Comparison of ENCODE assay signal across 15 cellular contexts in genomic region chr9:35257986-35258664, GRCh38.
DNase-seq lines count a peak whose midpoint lies in the region; ATAC-seq and TF ChIP-seq lines count a peak whose summit lies in the region.
"Had no signal": no experiment of that assay in that cellular context is flagged by ENCODE, and none has a peak within 500 bp of the region (broad histone marks: within the 10 kb centered on the region; RNA-seq: fewer than 3 reads in every experiment).

No MANE protein-coding gene starts in this region.

- no peak overlapping the region for H3K4me3 Mint-ChIP-seq in Calu3 (ENCODE audit: low read depth, unreplicated experiment)
- H3K4me3 Mint-ChIP-seq: CD4-positive, alpha-beta T cell; neural progenitor cell; stimulated activated effector memory CD8-positive, alpha-beta T cell treated with anti-CD3 and anti-CD28 coated beads, Interleukin-12 subunit alpha, Interleukin-12 subunit beta, amount 100 ng/mL, for 72 hours had no signal

- DNase-seq in Calu3: no peak
- peak; percentile 16 for DNase-seq in MV-4-11 (lab: John Stamatoyannopoulos, UW)
- no peak for DNase-seq in colonic mucosa
- no peak for DNase-seq in mucosa of descending colon
- no peak for DNase-seq in amniotic stem cell (lab: John Stamatoyannopoulos, UW)
- no peak for DNase-seq in esophagus muscularis mucosa (ENCODE audit: extremely low spot score)
- no peak for DNase-seq in NCI-H748 treated with DMSO at 0.1 percent for 48 hours (lab: John Stamatoyannopoulos, UW)
- DNase-seq in DMS153 treated with DMSO at 0.1 percent for 48 hours (lab: John Stamatoyannopoulos, UW; ENCODE audit: unreplicated experiment): no peak

- H3K9me3 ChIP-seq in colonic mucosa: no peaks in the 10 kb centered on the region
- H3K9me3 ChIP-seq in mucosa of descending colon: no peaks in the 10 kb centered on the region
- H3K9me3 ChIP-seq in esophagus muscularis mucosa: no peaks in the 10 kb centered on the region
- H3K9me3 ChIP-seq: heart right ventricle, SJCRH30, tibial artery had no signal

- 83% methylated on average over 6 of the region's 6 CpGs for WGBS in esophagus muscularis mucosa

- TF ChIP-seq EP300 in esophagus muscularis mucosa (IDR thresholded peaks at IDR 0.05): no peak

- BruUV-seq in Calu3 (replicated peaks; lab: Mats Ljungman, UMichigan): no TSS peak

- intact Hi-C loops in Calu3 (cut with micrococcal nuclease; ENCODE audit: unreplicated experiment): loop anchor here (1.0 to 5.0 kb wide), 3 partner anchors 96 to 219 kb away; partner anchors contain the start of gene UNC13B
- intact Hi-C loops in colonic mucosa (cut with DNase I): loop anchor here (2.0 kb wide), 1 partner anchor 141 kb away; no protein-coding TSS in a partner anchor
- intact Hi-C loops in mucosa of descending colon (cut with DNase I, micrococcal nuclease): loop anchor here (5.0 kb wide), 1 partner anchor 141 kb away; the partner anchor contains the start of gene ATOSB (in 2 of the 2)
- intact Hi-C loops in esophagus muscularis mucosa (cut with DNase I): loop anchor here (5.0 kb wide), 1 partner anchor 206 kb away; no protein-coding TSS in a partner anchor

- H3K27ac Mint-ChIP-seq in Calu3 (ENCODE audit: unreplicated experiment): peak overlapping the region; percentile 35
- H3K27ac Mint-ChIP-seq: activated T-helper 2 cell treated with anti-CD3 and anti-CD28 coated beads, Interferon-gamma antibody, Interleukin-2, Interleukin-4, amounts not matched to agents 10 μg/mL and 5 μg/mL and 100 μg/mL, durations not matched to agents 14 hours and 24 hours and 36 hours; CD4-positive, alpha-beta T cell; neural progenitor cell; stimulated activated effector memory CD8-positive, alpha-beta T cell treated with anti-CD3 and anti-CD28 coated beads, Interleukin-12 subunit alpha, Interleukin-12 subunit beta, amount 100 ng/mL, for 72 hours had no signal

- H3K27me3 Mint-ChIP-seq in Calu3 (ENCODE audit: unreplicated experiment): no peaks in the 10 kb centered on the region

- H3K36me3 ChIP-seq in colonic mucosa: no peaks in the 10 kb centered on the region
- H3K36me3 ChIP-seq in mucosa of descending colon (ENCODE audit: low read depth): no peaks in the 10 kb centered on the region
- no peaks in the 10 kb centered on the region for H3K36me3 ChIP-seq in esophagus muscularis mucosa
- H3K36me3 ChIP-seq: neural progenitor cell, SJCRH30, tibial artery had no signal

- no peak for TF ChIP-seq POLR2A in esophagus muscularis mucosa (IDR thresholded peaks at IDR 0.05; ENCODE audit: low read depth)

- no peaks in the 10 kb centered on the region for H3K36me3 Mint-ChIP-seq in Calu3 (ENCODE audit: insufficient read depth, unreplicated experiment)
- H3K36me3 Mint-ChIP-seq: neural progenitor cell; stimulated activated effector memory CD8-positive, alpha-beta T cell treated with anti-CD3 and anti-CD28 coated beads, Interleukin-12 subunit alpha, Interleukin-12 subunit beta, amount 100 ng/mL, for 72 hours had no signal

- H3K4me1 ChIP-seq in colonic mucosa (no peaks in the 10 kb centered on the region), mucosa of descending colon (ENCODE audit: low read depth) (peaks cover 14% of the 10 kb centered on the region), esophagus muscularis mucosa (no peaks in the 10 kb centered on the region)
- H3K4me1 ChIP-seq: neural progenitor cell, SJCRH30, tibial artery had no signal

- TF ChIP-seq CTCF in Calu3 (IDR thresholded peaks at IDR 0.05; ENCODE audit: unreplicated experiment) (no peak), colonic mucosa (IDR thresholded peaks at IDR 0.05) (no peak), mucosa of descending colon (IDR thresholded peaks at IDR 0.05) (no peak), esophagus muscularis mucosa (IDR thresholded peaks at IDR 0.05) (no peak)

- CTCF ChIA-PET in Calu3 (lab: Charles Lee): interaction anchor here (0.6 to 2.3 kb wide), 5 partner anchors 21 to 142 kb away, joined by 3 to 34 read pairs (median 5); partner anchors contain the start of genes ATOSB and UNC13B

- peaks cover 27% of the 10 kb centered on the region for H3K4me1 Mint-ChIP-seq in Calu3 (ENCODE audit: low read depth, unreplicated experiment)
- H3K4me1 Mint-ChIP-seq: stimulated activated effector memory CD8-positive, alpha-beta T cell treated with anti-CD3 and anti-CD28 coated beads, Interleukin-12 subunit alpha, Interleukin-12 subunit beta, amount 100 ng/mL, for 72 hours had no signal

- peak overlapping the region; percentile 24 for H3K27ac ChIP-seq in colonic mucosa
- H3K27ac ChIP-seq in esophagus muscularis mucosa (replicated peaks in 1 of 4): no peak overlapping the region
- H3K27ac ChIP-seq: heart right ventricle, neural progenitor cell, SJCRH30, tibial artery had no signal

- peak; percentile 57 for ATAC-seq in mucosa of descending colon
- ATAC-seq: stimulated activated effector memory CD8-positive, alpha-beta T cell treated with anti-CD3 and anti-CD28 coated beads, Interleukin-12 subunit alpha, Interleukin-12 subunit beta, amount 100 ng/mL, for 72 hours had no signal

- H3K9ac ChIP-seq in colonic mucosa (ENCODE audit: low read depth in 2 of 2, low read length in 2 of 2): no peak overlapping the region
- H3K9ac ChIP-seq: neural progenitor cell had no signal

- H3K4me3 ChIP-seq in colonic mucosa (no peak overlapping the region), mucosa of descending colon (no peak overlapping the region), esophagus muscularis mucosa (no peak overlapping the region)
- H3K4me3 ChIP-seq: heart right ventricle, neural progenitor cell, SJCRH30, tibial artery had no signal

- H3K27me3 ChIP-seq in colonic mucosa: no peaks in the 10 kb centered on the region
- no peaks in the 10 kb centered on the region for H3K27me3 ChIP-seq in esophagus muscularis mucosa
- H3K27me3 ChIP-seq: heart right ventricle, neural progenitor cell, SJCRH30, tibial artery had no signal

- no peaks in the 10 kb centered on the region for H3K9me3 Mint-ChIP-seq in Calu3 (ENCODE audit: low read depth, unreplicated experiment)
- H3K9me3 Mint-ChIP-seq: activated T-helper 2 cell treated with anti-CD3 and anti-CD28 coated beads, Interferon-gamma antibody, Interleukin-2, Interleukin-4, amounts not matched to agents 10 μg/mL and 5 μg/mL and 100 μg/mL, durations not matched to agents 14 hours and 24 hours and 36 hours; CD4-positive, alpha-beta T cell; neural progenitor cell; stimulated activated effector memory CD8-positive, alpha-beta T cell treated with anti-CD3 and anti-CD28 coated beads, Interleukin-12 subunit alpha, Interleukin-12 subunit beta, amount 100 ng/mL, for 72 hours had no signal
